Comparison of ENCODE assay signal across 20 cellular contexts in genomic region chr7:3965794-3966395, GRCh38.
DNase-seq lines count a peak whose midpoint lies in the region; ATAC-seq, FAIRE-seq and TF ChIP-seq lines count a peak whose summit lies in the region.
"Had no signal": no experiment of that assay in that cellular context is flagged by ENCODE, and none has a peak within 500 bp of the region (broad histone marks: within the 10 kb centered on the region; RNA-seq: fewer than 3 reads in every experiment).

No MANE protein-coding gene starts in this region.

- H3K56ac ChIP-seq in H9 (ENCODE audit: insufficient read length, low read depth, low read length): no peak overlapping the region

- no peak overlapping the region for H3K4me3 ChIP-seq in body of pancreas
- no peak overlapping the region for H3K4me3 ChIP-seq in neuronal stem cell (ENCODE audit: low read length in 2 of 2)
- no peak overlapping the region for H3K4me3 ChIP-seq in neural progenitor cell
- H3K4me3 ChIP-seq: A549 had no signal

- H3K9me3 ChIP-seq in H9 (ENCODE audit: control insufficient read depth, low read depth, low read length) (no peaks in the 10 kb centered on the region), body of pancreas (no peaks in the 10 kb centered on the region), neuronal stem cell (replicated peaks in 1 of 2; ENCODE audit: control insufficient read depth in 2 of 2, insufficient read depth in 1 of 2, low read depth in 1 of 2, low read length in 2 of 2) (no peaks in the 10 kb centered on the region), neural progenitor cell (ENCODE audit: low read depth) (no peaks in the 10 kb centered on the region)
- H3K9me3 ChIP-seq: A549 had no signal

- H2AFZ ChIP-seq in H9 (ENCODE audit: low read length) (no peak overlapping the region), neuronal stem cell (ENCODE audit: low read length) (no peak overlapping the region), neural progenitor cell (replicated peaks) (no peak overlapping the region)

- no peak overlapping the region for H3K4ac ChIP-seq in H9 (ENCODE audit: low read depth, low read length)
- no peak overlapping the region for H3K4ac ChIP-seq in neuronal stem cell (ENCODE audit: low read length)

- H2BK15ac ChIP-seq in H9 (ENCODE audit: low read depth, low read length) (no peak overlapping the region), neuronal stem cell (ENCODE audit: low read length) (no peak overlapping the region)

- no peaks in the 10 kb centered on the region for H3F3A ChIP-seq in neural progenitor cell (ENCODE audit: low read depth)

- no peaks in the 10 kb centered on the region for H4K20me1 ChIP-seq in H9 (ENCODE audit: control insufficient read depth, insufficient read depth, insufficient read length)
- no peaks in the 10 kb centered on the region for H4K20me1 ChIP-seq in neural progenitor cell (ENCODE audit: low read depth)

- no peak overlapping the region for H3T11ph ChIP-seq in H9 (ENCODE audit: low read length)

- no peak overlapping the region for H2BK120ac ChIP-seq in H9 (ENCODE audit: low read depth, low read length, poor library complexity, severe bottlenecking)
- no peak overlapping the region for H2BK120ac ChIP-seq in neuronal stem cell (ENCODE audit: low read depth, low read length)

- H3K27me3 Mint-ChIP-seq in H9 (ENCODE audit: low read depth) (no peaks in the 10 kb centered on the region), neural progenitor cell (ENCODE audit: insufficient read depth, low read depth) (no peaks in the 10 kb centered on the region)
- no peaks in the 10 kb centered on the region for H3K27me3 Mint-ChIP-seq in activated CD8-positive, alpha-beta T cell treated with anti-CD3 and anti-CD28 coated beads for 36 hours

- H3K18ac ChIP-seq in H9 (ENCODE audit: insufficient read length, low read depth, low read length): no peak overlapping the region
- peak overlapping the region; percentile 48 for H3K18ac ChIP-seq in neuronal stem cell (ENCODE audit: low read length)

- H2AK5ac ChIP-seq in H9 (ENCODE audit: insufficient read length, low read length) (no peak overlapping the region), neuronal stem cell (ENCODE audit: low read depth, low read length) (peak overlapping the region; percentile 33)

- H4K5ac ChIP-seq in H9 (ENCODE audit: insufficient read length, low read depth, low read length): no peak overlapping the region

- DNase-seq in H9: no peak
- DNase-seq in body of pancreas: peak; percentile 49 to 80 (median 70)
- DNase-seq in neuronal stem cell (ENCODE audit: low spot score): no peak
- no peak for DNase-seq in urothelium cell line (ENCODE audit: low spot score)
- no peak for DNase-seq in neural progenitor cell (ENCODE audit: low spot score)
- no peak for DNase-seq in activated CD8-positive, alpha-beta T cell treated with anti-CD3 and anti-CD28 coated beads for 36 hours
- no peak for DNase-seq in ACHN
- DNase-seq: 8988T; C1 segment of cervical spinal cord; Calu3; CD4-positive, alpha-beta memory T cell; COR-L47; DMS153; DND-41; GOT3; HCEC 1CT had no signal

- H3K36me3 ChIP-seq in body of pancreas (replicated peaks in 1 of 2; ENCODE audit: insufficient read depth in 1 of 2, low read depth in 2 of 2): no peaks in the 10 kb centered on the region
- H3K36me3 ChIP-seq in neuronal stem cell (replicated peaks in 1 of 2; ENCODE audit: control insufficient read depth in 2 of 2, insufficient read depth in 2 of 2, low read length in 2 of 2): peaks cover 0 to 22% of the 10 kb centered on the region in 2 donors
- H3K36me3 ChIP-seq in neural progenitor cell: no peaks in the 10 kb centered on the region

- no peaks in the 10 kb centered on the region for H3K23me2 ChIP-seq in H9 (ENCODE audit: insufficient read length, low read depth, low read length, poor library complexity, severe bottlenecking)

- no peak overlapping the region for H3K4me2 ChIP-seq in H9 (ENCODE audit: insufficient read depth, insufficient read length, low read length)
- H3K4me2 ChIP-seq in neuronal stem cell (ENCODE audit: insufficient read depth, low read length, poor library complexity, severe bottlenecking): no peak overlapping the region
- H3K4me2 ChIP-seq in neural progenitor cell: no peak overlapping the region
- H3K4me2 ChIP-seq: A549 had no signal

- no peak for TF ChIP-seq POLR2A in body of pancreas (IDR thresholded peaks at IDR 0.05)

- no peak overlapping the region for H3K9ac ChIP-seq in H9 (ENCODE audit: extremely low read depth, insufficient read length, low read length)
- no peak overlapping the region for H3K9ac ChIP-seq in neuronal stem cell (ENCODE audit: low read depth, low read length, poor library complexity)
- H3K9ac ChIP-seq in neural progenitor cell: no peak overlapping the region

- H3K27ac Mint-ChIP-seq in H9 (peak overlapping the region; percentile 52 to 89 (median 68); a peak in 3 of 7 replicates), neural progenitor cell (no peak overlapping the region)
- H3K27ac Mint-ChIP-seq in activated CD8-positive, alpha-beta T cell treated with anti-CD3 and anti-CD28 coated beads for 36 hours: no peak overlapping the region
- H3K27ac Mint-ChIP-seq: CD4-positive, alpha-beta memory T cell had no signal

- WGBS in H9 (ENCODE audit: extremely low coverage, insufficient read length, low lambda C conversion rate): no CpG with 5 or more reads among the region's 15 CpGs
- 36 to 43% methylated on average over 9 to 15 of the region's 15 CpGs for WGBS in body of pancreas, 2 donors
- no CpG with 5 or more reads among the region's 15 CpGs for WGBS in neuronal stem cell (ENCODE audit: extremely low coverage in 2 of 2, insufficient read length in 2 of 2, insufficient replicate concordance in 1 of 2), 2 donors

- H3K79me2 ChIP-seq in H9 (ENCODE audit: insufficient read depth, low read length) (no peaks in the 10 kb centered on the region), neural progenitor cell (ENCODE audit: low read depth) (no peaks in the 10 kb centered on the region)

- no peaks in the 10 kb centered on the region for H3K79me1 ChIP-seq in H9 (ENCODE audit: insufficient read depth, low read depth, low read length, poor library complexity, severe bottlenecking)
- H3K79me1 ChIP-seq in neuronal stem cell (ENCODE audit: low read depth, low read length): no peaks in the 10 kb centered on the region

- H4K91ac ChIP-seq in H9 (ENCODE audit: insufficient read length, low read depth, low read length) (no peak overlapping the region), neuronal stem cell (ENCODE audit: low read depth, low read length, poor library complexity) (no peak overlapping the region)

- H2BK12ac ChIP-seq in H9 (ENCODE audit: insufficient read length, low read depth, low read length) (no peak overlapping the region), neuronal stem cell (ENCODE audit: low read length) (no peak overlapping the region)

- FAIRE-seq in urothelium cell line (lab: Jason Lieb, UNC): peak; percentile 79
- FAIRE-seq: A549, G401.6, GM12892, H54 had no signal

- in situ Hi-C loops in ACHN (cut with HindIII; ENCODE audit: low pct_ligation_motif_present, low pct_unique_long_range_greater_than_20kb, low sequenced_read_pairs): no loop called here

- H3K27me3 ChIP-seq in H9 (ENCODE audit: insufficient read depth, low read length) (no peaks in the 10 kb centered on the region), body of pancreas (no peaks in the 10 kb centered on the region), neuronal stem cell (ENCODE audit: control insufficient read depth in 3 of 3, insufficient read depth in 3 of 3, low read depth in 1 of 3, low read length in 3 of 3) (no peaks in the 10 kb centered on the region), neural progenitor cell (no peaks in the 10 kb centered on the region)

- H3K27ac ChIP-seq in H9 (ENCODE audit: insufficient read length, low read depth, low read length) (no peak overlapping the region), body of pancreas (peak overlapping the region; percentile 11 to 47 (median 37)), neuronal stem cell (replicated peaks; ENCODE audit: low read length) (no peak overlapping the region), neural progenitor cell (no peak overlapping the region)
- H3K27ac ChIP-seq: A549 had no signal

- intact Hi-C loops in body of pancreas (cut with DNase I): no loop called here
- intact Hi-C loops in activated CD8-positive, alpha-beta T cell treated with anti-CD3 and anti-CD28 coated beads for 36 hours (cut with micrococcal nuclease): no loop called here

- H3K4me1 Mint-ChIP-seq in H9 (no peaks in the 10 kb centered on the region), neural progenitor cell (no peaks in the 10 kb centered on the region)
- no peaks in the 10 kb centered on the region for H3K4me1 Mint-ChIP-seq in activated CD8-positive, alpha-beta T cell treated with anti-CD3 and anti-CD28 coated beads for 36 hours (ENCODE audit: low read depth)
- H3K4me1 Mint-ChIP-seq: CD4-positive, alpha-beta memory T cell had no signal

- TF ChIP-seq CTCF in H9 (conservative IDR thresholded peaks at IDR 0.05) (no peak), body of pancreas (IDR thresholded peaks at IDR 0.05) (no peak), neural progenitor cell (IDR thresholded peaks at IDR 0.05) (no peak)
- no peak for TF ChIP-seq CTCF in activated CD8-positive, alpha-beta T cell treated with anti-CD3 and anti-CD28 coated beads for 36 hours (IDR thresholded peaks at IDR 0.05)

- POLR2A ChIA-PET in activated CD8-positive, alpha-beta T cell treated with anti-CD3 and anti-CD28 coated beads for 36 hours (lab: Charles Lee): no interaction called here

- H3K9me3 Mint-ChIP-seq in H9: no peaks in the 10 kb centered on the region
- no peaks in the 10 kb centered on the region for H3K9me3 Mint-ChIP-seq in neural progenitor cell
- peaks cover 4% of the 10 kb centered on the region for H3K9me3 Mint-ChIP-seq in activated CD8-positive, alpha-beta T cell treated with anti-CD3 and anti-CD28 coated beads for 36 hours

- ATAC-seq in body of pancreas: peak; percentile 77
- ATAC-seq in activated CD8-positive, alpha-beta T cell treated with anti-CD3 and anti-CD28 coated beads for 36 hours: no peak
- ATAC-seq: A549 had no signal

- CTCF ChIA-PET in activated CD8-positive, alpha-beta T cell treated with anti-CD3 and anti-CD28 coated beads for 36 hours (lab: Charles Lee): no interaction called here

- H2BK5ac ChIP-seq in H9 (ENCODE audit: insufficient read length, low read length) (no peak overlapping the region), neuronal stem cell (ENCODE audit: low read length) (no peak overlapping the region)

- H3K4me1 ChIP-seq in H9 (ENCODE audit: insufficient read depth, low read length) (no peaks in the 10 kb centered on the region), body of pancreas (peaks cover 30% of the 10 kb centered on the region), neuronal stem cell (ENCODE audit: control insufficient read depth in 2 of 2, insufficient read depth in 1 of 2, low read depth in 1 of 2, low read length in 2 of 2) (no peaks in the 10 kb centered on the region), neural progenitor cell (no peaks in the 10 kb centered on the region)
- H3K4me1 ChIP-seq: A549 had no signal

- no peak overlapping the region for H3K23ac ChIP-seq in H9 (ENCODE audit: insufficient read length, low read depth, low read length)
- no peak overlapping the region for H3K23ac ChIP-seq in neuronal stem cell (ENCODE audit: low read depth, low read length, poor library complexity)

- no peak overlapping the region for H2BK20ac ChIP-seq in H9 (ENCODE audit: low read depth, low read length, poor library complexity, severe bottlenecking)

- H3K4me3 Mint-ChIP-seq in H9 (no peak overlapping the region), neural progenitor cell (no peak overlapping the region)
- no peak overlapping the region for H3K4me3 Mint-ChIP-seq in activated CD8-positive, alpha-beta T cell treated with anti-CD3 and anti-CD28 coated beads for 36 hours
- H3K4me3 Mint-ChIP-seq: CD4-positive, alpha-beta memory T cell had no signal

- H4K8ac ChIP-seq in H9 (replicated peaks; ENCODE audit: insufficient read length, low read depth, low read length) (no peak overlapping the region), neuronal stem cell (ENCODE audit: low read depth, low read length) (no peak overlapping the region)

- H3K36me3 Mint-ChIP-seq in H9 (ENCODE audit: insufficient read depth in 1 of 3, low read depth in 3 of 3) (peaks cover 0 to 6% (median 0%) of the 10 kb centered on the region in 3 experiments; a peak in 2 of 7 replicates), neural progenitor cell (peaks cover 26% of the 10 kb centered on the region)
- H3K36me3 Mint-ChIP-seq in activated CD8-positive, alpha-beta T cell treated with anti-CD3 and anti-CD28 coated beads for 36 hours (ENCODE audit: low read depth): no peaks in the 10 kb centered on the region
- H3K36me3 Mint-ChIP-seq: CD4-positive, alpha-beta memory T cell had no signal

- peak overlapping the region; percentile 28; the same call in 1 of the 2 replicates for H3K14ac ChIP-seq in H9 (ENCODE audit: insufficient read depth, low read length)
- no peak overlapping the region for H3K14ac ChIP-seq in neuronal stem cell (ENCODE audit: low read length)

Comparison
In these comparisons a context has a peak if more than half of its experiments do, and no peak if none do; other contexts are left out.
1. DNase-seq: peak in body of pancreas (4 of 4); none in H9 (single experiment), neuronal stem cell (single experiment), urothelium cell line (single experiment), neural progenitor cell (single experiment), activated CD8-positive, alpha-beta T cell treated with anti-CD3 and anti-CD28 coated beads for 36 hours (single experiment) and ACHN (single experiment).
2. H3K27ac ChIP-seq: peak in body of pancreas (4 of 4); none in H9 (single experiment), neuronal stem cell (single experiment) and neural progenitor cell (single experiment).
3. H3K27ac Mint-ChIP-seq: peak in H9 (3 of 3); none in neural progenitor cell (single experiment) and activated CD8-positive, alpha-beta T cell treated with anti-CD3 and anti-CD28 coated beads for 36 hours (single experiment).